Comparison of ENCODE assay signal across 26 cellular contexts in the genomic region with DNA sequence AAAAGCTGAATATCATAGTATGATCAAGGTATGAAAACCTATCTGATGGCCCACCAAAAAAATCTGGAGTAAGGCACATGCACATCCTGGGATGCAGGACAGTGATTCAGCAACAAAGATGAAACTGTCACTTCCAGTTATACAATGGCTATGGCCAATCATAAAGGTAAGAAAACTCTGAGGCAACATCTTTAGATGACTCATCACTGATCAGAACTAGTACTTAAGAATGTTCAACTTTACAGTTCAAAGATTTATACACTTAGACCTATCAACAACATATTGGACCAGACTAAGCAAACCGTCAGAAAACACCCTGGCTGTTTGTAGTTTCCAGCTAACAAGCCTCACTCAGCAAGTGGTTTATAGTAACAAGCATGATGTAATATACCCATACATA. TPM values are rescaled to one million over a fixed set of nuclear protein-coding genes. Genes with fewer than 3 reads are reported as not detected.
A peak's percentile ranks its signal among the peaks of the same experiment; 100 is the strongest.
DNase-seq lines count a peak whose midpoint lies in the region; ATAC-seq and TF ChIP-seq lines count a peak whose summit lies in the region.
"Had no signal": no experiment of that assay in that cellular context is flagged by ENCODE, and none has a peak within 500 bp of the region (broad histone marks: within the 10 kb centered on the region; RNA-seq: fewer than 3 reads in every experiment).

No MANE protein-coding gene starts in this region.

- peak; percentile 27; the same call in 1 of the 2 replicates for ATAC-seq in HCT116
- ATAC-seq in activated T-helper 17 cell treated with anti-CD3 and anti-CD28 coated beads, Interleukin-2, amount 50 U/mL, for 72 hours (replicated peaks) = peak; percentile 74
- no peak for ATAC-seq in activated CD8-positive, alpha-beta memory T cell treated with anti-CD3 and anti-CD28 coated beads, Interleukin-2, amount 10 ng/mL, durations not matched to agents 7 days and 5 days
- ATAC-seq: WTC11 had no signal

- H3K9me2 ChIP-seq in HCT116 (ENCODE audit: insufficient read depth) = no peaks in the 10 kb centered on the region

- no peaks in the 10 kb centered on the region for H3K27me3 ChIP-seq in HCT116 (ENCODE audit: insufficient read depth, low read length)
- H3K27me3 ChIP-seq in tibial artery = no peaks in the 10 kb centered on the region
- H3K27me3 ChIP-seq: brain microvascular endothelial cell had no signal

- no peaks in the 10 kb centered on the region for H3K79me2 ChIP-seq in HCT116 (ENCODE audit: insufficient read depth, low read length)

- RAD21 ChIA-PET in HCT116 (lab: Charles Lee; ENCODE audit: low non-redundant PET in 1 of 2, low total read pairs in 2 of 2, uncharacterized antibody in 2 of 2, unreplicated experiment in 2 of 2) = no interaction called here

- no peak overlapping the region for H3K4me3 ChIP-seq in HCT116 (replicated peaks in 1 of 2; ENCODE audit: low read depth in 1 of 2, low read length in 2 of 2)
- H3K4me3 ChIP-seq in fibroblast of mammary gland (ENCODE audit: control insufficient read depth, low read depth, low read length) = no peak overlapping the region
- no peak overlapping the region for H3K4me3 ChIP-seq in tibial artery
- H3K4me3 ChIP-seq: SK-N-MC had no signal

- no TSS peak for BruUV-seq in HCT116 (replicated peaks; lab: Mats Ljungman, UMichigan)

- no peak overlapping the region for H3K4me2 ChIP-seq in HCT116 (ENCODE audit: low read length)

- no peaks in the 10 kb centered on the region for H3K9me3 Mint-ChIP-seq in activated T-helper 17 cell treated with anti-CD3 and anti-CD28 coated beads, Interleukin-2, amount 50 U/mL, for 72 hours
- H3K9me3 Mint-ChIP-seq in activated CD8-positive, alpha-beta memory T cell treated with anti-CD3 and anti-CD28 coated beads, Interleukin-2, amount 10 ng/mL, durations not matched to agents 7 days and 5 days (ENCODE audit: low read depth) = peaks cover 5% of the 10 kb centered on the region
- H3K9me3 Mint-ChIP-seq in glutamatergic neuron (ENCODE audit: unreplicated experiment) = no peaks in the 10 kb centered on the region
- H3K9me3 Mint-ChIP-seq: activated naive CD8-positive, alpha-beta T cell treated with anti-CD3 and anti-CD28 coated beads for 36 hours; CD8-positive, alpha-beta memory T cell; HFFc6 had no signal

- TF ChIP-seq CTCF in HCT116 (IDR thresholded peaks at IDR 0.05 in 2 of 3, conservative IDR thresholded peaks at IDR 0.05 in 1 of 3; ENCODE audit: borderline replicate concordance in 1 of 3, insufficient read depth in 1 of 3, low read depth in 2 of 3, low read length in 2 of 3) = no peak
- TF ChIP-seq CTCF in fibroblast of mammary gland (conservative IDR thresholded peaks at IDR 0.05; ENCODE audit: control insufficient read depth, insufficient read depth, low read depth, low read length) = no peak
- no peak for TF ChIP-seq CTCF in tibial artery (IDR thresholded peaks at IDR 0.05)
- TF ChIP-seq CTCF in glutamatergic neuron (IDR thresholded peaks at IDR 0.05; ENCODE audit: partially characterized antibody, unreplicated experiment) = no peak

- H3K36me3 ChIP-seq in HCT116 (ENCODE audit: control insufficient read depth in 1 of 2, insufficient read depth in 2 of 2, low read length in 2 of 2) = peaks cover 0 to 12% of the 10 kb centered on the region in 2 experiments; a peak in 3 of 4 replicates
- peaks cover 17 to 26% (median 17%) of the 10 kb centered on the region in 3 donors for H3K36me3 ChIP-seq in tibial artery
- H3K36me3 ChIP-seq: brain microvascular endothelial cell had no signal

- no peak overlapping the region for H2AFZ ChIP-seq in HCT116 (ENCODE audit: low read depth, low read length, poor library complexity, severe bottlenecking)

- peaks cover 5 to 7% of the 10 kb centered on the region in 2 experiments; a peak in 2 of 4 replicates for H3K9me3 ChIP-seq in HCT116 (ENCODE audit: control insufficient read depth in 1 of 2, insufficient read depth in 1 of 2, low read depth in 1 of 2, low read length in 2 of 2)
- H3K9me3 ChIP-seq in tibial artery = no peaks in the 10 kb centered on the region

- H3K36me3 Mint-ChIP-seq in activated T-helper 17 cell treated with anti-CD3 and anti-CD28 coated beads, Interleukin-2, amount 50 U/mL, for 72 hours (ENCODE audit: low read depth) = peaks cover 12% of the 10 kb centered on the region
- H3K36me3 Mint-ChIP-seq in activated CD8-positive, alpha-beta memory T cell treated with anti-CD3 and anti-CD28 coated beads, Interleukin-2, amount 10 ng/mL, durations not matched to agents 7 days and 5 days = peaks cover 13% of the 10 kb centered on the region
- peaks cover 4% of the 10 kb centered on the region for H3K36me3 Mint-ChIP-seq in glutamatergic neuron (ENCODE audit: unreplicated experiment)

- DNase-seq in EH (ENCODE audit: low read depth) (peak; percentile 7), HCT116 (ENCODE audit: low read depth, low spot score) (no peak), fibroblast of mammary gland (ENCODE audit: low read depth) (peak; percentile 65), tibial artery (no peak), glutamatergic neuron (no peak), NCI-H524 (lab: John Stamatoyannopoulos, UW) (no peak)
- no peak for DNase-seq in activated CD8-positive, alpha-beta memory T cell treated with anti-CD3 and anti-CD28 coated beads, Interleukin-2, amount 10 ng/mL, durations not matched to agents 7 days and 5 days
- DNase-seq: activated naive CD8-positive, alpha-beta T cell treated with anti-CD3 and anti-CD28 coated beads for 36 hours; brain microvascular endothelial cell; CD8-positive, alpha-beta memory T cell; cortex of kidney; DMS53; HFFc6; kidney glomerular epithelial cell; MV-4-11; naive B cell; NCI-H187; NCI-H2227 treated with DMSO at 0.1 percent for 48 hours; occipital lobe; stimulated activated CD4-positive, alpha-beta T cell treated with anti-CD3 and anti-CD28 coated beads, Interleukin-4, amount 100 ng/mL, for 4 hours had no signal

- no peak overlapping the region for H3K4me3 Mint-ChIP-seq in activated T-helper 17 cell treated with anti-CD3 and anti-CD28 coated beads, Interleukin-2, amount 50 U/mL, for 72 hours
- H3K4me3 Mint-ChIP-seq in activated CD8-positive, alpha-beta memory T cell treated with anti-CD3 and anti-CD28 coated beads, Interleukin-2, amount 10 ng/mL, durations not matched to agents 7 days and 5 days = no peak overlapping the region
- H3K4me3 Mint-ChIP-seq in glutamatergic neuron (ENCODE audit: unreplicated experiment) = no peak overlapping the region
- H3K4me3 Mint-ChIP-seq: activated naive CD8-positive, alpha-beta T cell treated with anti-CD3 and anti-CD28 coated beads for 36 hours; CD8-positive, alpha-beta memory T cell; HFFc6; IgD-negative memory B cell; memory B cell; naive B cell; T-helper 2 cell treated with Interferon-gamma antibody and Interleukin-4, amounts not matched to agents 5 μg/mL and 100 μg/mL, for 36 hours; WTC11 had no signal

- no peak for TF ChIP-seq RAD21 in HCT116 (IDR thresholded peaks at IDR 0.05; ENCODE audit: low read depth)

- H3K4me1 Mint-ChIP-seq in activated T-helper 17 cell treated with anti-CD3 and anti-CD28 coated beads, Interleukin-2, amount 50 U/mL, for 72 hours = no peaks in the 10 kb centered on the region
- H3K4me1 Mint-ChIP-seq in activated CD8-positive, alpha-beta memory T cell treated with anti-CD3 and anti-CD28 coated beads, Interleukin-2, amount 10 ng/mL, durations not matched to agents 7 days and 5 days = peaks cover 5% of the 10 kb centered on the region
- H3K4me1 Mint-ChIP-seq in glutamatergic neuron (ENCODE audit: low read depth, unreplicated experiment) = no peaks in the 10 kb centered on the region
- H3K4me1 Mint-ChIP-seq: activated naive CD8-positive, alpha-beta T cell treated with anti-CD3 and anti-CD28 coated beads for 36 hours; CD8-positive, alpha-beta memory T cell; IgD-negative memory B cell; memory B cell; naive B cell had no signal

- intact Hi-C loops in HCT116 (cut with micrococcal nuclease) = no loop called here
- intact Hi-C loops in tibial artery (cut with DNase I; ENCODE audit: low total_unique reads) = no loop called here

- CTCF ChIA-PET in HCT116 (lab: Charles Lee) = interaction anchor here (1.2 kb wide), 1 partner anchor 40 kb away, joined by 3 read pairs; a partner anchor contains a TSS
- CTCF ChIA-PET in activated CD8-positive, alpha-beta memory T cell treated with anti-CD3 and anti-CD28 coated beads, Interleukin-2, amount 10 ng/mL, durations not matched to agents 7 days and 5 days (lab: Charles Lee) = interaction anchor here (1.8 kb wide), 1 partner anchor 40 kb away, joined by 8 read pairs; a partner anchor contains a TSS

- no peaks in the 10 kb centered on the region for H4K20me1 ChIP-seq in HCT116 (ENCODE audit: insufficient read depth)

- no peak overlapping the region for H3K27ac ChIP-seq in HCT116 (ENCODE audit: low read depth, low read length)
- H3K27ac ChIP-seq in tibial artery = no peak overlapping the region
- H3K27ac ChIP-seq: brain microvascular endothelial cell, SK-N-MC had no signal

- no peak overlapping the region for H3K27ac Mint-ChIP-seq in activated T-helper 17 cell treated with anti-CD3 and anti-CD28 coated beads, Interleukin-2, amount 50 U/mL, for 72 hours
- no peak overlapping the region for H3K27ac Mint-ChIP-seq in activated CD8-positive, alpha-beta memory T cell treated with anti-CD3 and anti-CD28 coated beads, Interleukin-2, amount 10 ng/mL, durations not matched to agents 7 days and 5 days
- H3K27ac Mint-ChIP-seq in glutamatergic neuron (ENCODE audit: unreplicated experiment) = no peak overlapping the region
- H3K27ac Mint-ChIP-seq: activated naive CD8-positive, alpha-beta T cell treated with anti-CD3 and anti-CD28 coated beads for 36 hours; CD8-positive, alpha-beta memory T cell; HFFc6; IgD-negative memory B cell; memory B cell; naive B cell; T-helper 2 cell treated with Interferon-gamma antibody and Interleukin-4, amounts not matched to agents 5 μg/mL and 100 μg/mL, for 36 hours; WTC11 had no signal

- H3K4me1 ChIP-seq in HCT116 (ENCODE audit: control insufficient read depth in 1 of 2, insufficient read depth in 2 of 2, low read length in 2 of 2) (no peaks in the 10 kb centered on the region), tibial artery (no peaks in the 10 kb centered on the region)

- no peak for TF ChIP-seq POLR2A in HCT116 (IDR thresholded peaks at IDR 0.05; ENCODE audit: borderline replicate concordance, extremely low read depth, insufficient read depth, insufficient read length)

- POLR2A ChIA-PET in HCT116 (lab: Charles Lee) = no interaction called here

- no peak overlapping the region for H3K9ac ChIP-seq in HCT116 (ENCODE audit: low read length)

- H3K27me3 Mint-ChIP-seq in activated T-helper 17 cell treated with anti-CD3 and anti-CD28 coated beads, Interleukin-2, amount 50 U/mL, for 72 hours = no peaks in the 10 kb centered on the region
- no peaks in the 10 kb centered on the region for H3K27me3 Mint-ChIP-seq in activated CD8-positive, alpha-beta memory T cell treated with anti-CD3 and anti-CD28 coated beads, Interleukin-2, amount 10 ng/mL, durations not matched to agents 7 days and 5 days
- no peaks in the 10 kb centered on the region for H3K27me3 Mint-ChIP-seq in glutamatergic neuron (ENCODE audit: unreplicated experiment)
- H3K27me3 Mint-ChIP-seq: activated naive CD8-positive, alpha-beta T cell treated with anti-CD3 and anti-CD28 coated beads for 36 hours; CD8-positive, alpha-beta memory T cell; IgD-negative memory B cell; memory B cell; naive B cell had no signal

RNA-seq across cellular contexts. Expression of a gene that starts 21.3 kb away (rescaled TPM):
- total RNA-seq in HCT116 (2021; ENCODE audit: unreplicated experiment) = 3.8 TPM
- polyA plus RNA-seq in HCT116 (2012) = 2.1 TPM in 2 replicates
- total RNA-seq in activated T-helper 17 cell treated with anti-CD3 and anti-CD28 coated beads, Interleukin-2, amount 50 U/mL, for 72 hours = under 1 TPM in 1 of 2 donors, not detected in 1; 0.24 TPM
- under 1 TPM; 0.26 to 0.58 TPM for total RNA-seq in activated CD8-positive, alpha-beta memory T cell treated with anti-CD3 and anti-CD28 coated beads, Interleukin-2, amount 10 ng/mL, durations not matched to agents 7 days and 5 days
- total RNA-seq in glutamatergic neuron (ENCODE audit: unreplicated experiment) = 1.1 TPM
- total RNA-seq: CD8-positive, alpha-beta memory T cell; HFFc6 had no signal
- polyA plus RNA-seq: CD8-positive, alpha-beta memory T cell; IgD-negative memory B cell had no signal

RNA-seq across cellular contexts. Expression of a gene that starts 39.9 kb away (rescaled TPM):
- total RNA-seq in HCT116 (2021; ENCODE audit: unreplicated experiment) = 4.7 TPM
- polyA plus RNA-seq in HCT116 (2012) = 1.7 and 2.5 TPM in 2 replicates
- 1 to 10 TPM in 1 of 2 donors, under 1 TPM in 1; 0.98 to 1.8 TPM for total RNA-seq in activated T-helper 17 cell treated with anti-CD3 and anti-CD28 coated beads, Interleukin-2, amount 50 U/mL, for 72 hours
- total RNA-seq in activated CD8-positive, alpha-beta memory T cell treated with anti-CD3 and anti-CD28 coated beads, Interleukin-2, amount 10 ng/mL, durations not matched to agents 7 days and 5 days = 1 to 10 TPM; 1.1 to 1.3 TPM
- 1.8 TPM for total RNA-seq in glutamatergic neuron (ENCODE audit: unreplicated experiment)

Comparison
In these comparisons a context has a peak if more than half of its experiments do, and no peak if none do; other contexts are left out.
1. DNase-seq: peak in EH (single experiment) and fibroblast of mammary gland (single experiment); none in HCT116 (single experiment), activated CD8-positive, alpha-beta memory T cell treated with anti-CD3 and anti-CD28 coated beads, Interleukin-2, amount 10 ng/mL, durations not matched to agents 7 days and 5 days (single experiment), tibial artery (0 of 2), glutamatergic neuron (single experiment) and NCI-H524 (0 of 2).